26 cellular contexts compared by ENCODE assay signal in genomic region chr5:134059758-134060495, GRCh38. TPM values are rescaled to one million over a fixed set of nuclear protein-coding genes. Genes with fewer than 3 reads are reported as not detected.
A peak's percentile ranks its signal among the peaks of the same experiment; 100 is the strongest.
DNase-seq lines count a peak whose midpoint lies in the region; ATAC-seq and TF ChIP-seq lines count a peak whose summit lies in the region.
"Had no signal": no experiment of that assay in that cellular context is flagged by ENCODE, and none has a peak within 500 bp of the region (broad histone marks: within the 10 kb centered on the region; RNA-seq: fewer than 3 reads in every experiment).

No MANE protein-coding gene starts in this region.

- DNase-seq in CD8-positive, alpha-beta T cell = no peak
- peak; percentile 75 for DNase-seq in MG63
- DNase-seq in caudate nucleus (lab: John Stamatoyannopoulos, UW) = peak in 1 of 61 donors; percentile 12
- DNase-seq in sciatic nerve (ENCODE audit: low spot score) = peak; percentile 50
- no peak for DNase-seq in activated CD4-positive, alpha-beta T cell treated with anti-CD3 and anti-CD28 coated beads, Interleukin-2, amount 10 ng/mL, durations not matched to agents 7 days and 5 days
- no peak for DNase-seq in upper lobe of right lung
- DNase-seq in AG20443 (ENCODE audit: low spot score) = no peak
- DNase-seq: activated CD4-positive, alpha-beta T cell treated with anti-CD3 and anti-CD28 coated beads for 1 hour; CD8-positive, alpha-beta memory T cell; DMS79; erythroblast; kidney glomerular epithelial cell; mesenchymal stem cell; NCI-H1436; NCI-H2171; NCI-H526 treated with DMSO at 0.1 percent for 48 hours; stimulated activated CD4-positive, alpha-beta T cell treated with anti-CD3 and anti-CD28 coated beads, Interleukin-1b, Interleukin-23, amount 100 ng/mL, for 48 hours; stimulated activated naive B cell treated with anti-CD40 and anti-IgM and Interleukin-4, amounts not matched to agents 10 μg/mL and 1 μg/mL and 100 μg/mL, for 72 hours had no signal

- POLR2A ChIA-PET in CD8-positive, alpha-beta T cell (lab: Charles Lee) = interaction anchor here (0.7 to 1.3 kb wide), 3 partner anchors 8 to 65 kb away, joined by 3 to 4 read pairs (median 4); no protein-coding TSS in a partner anchor
- POLR2A ChIA-PET in activated CD4-positive, alpha-beta T cell treated with anti-CD3 and anti-CD28 coated beads, Interleukin-2, amount 10 ng/mL, durations not matched to agents 7 days and 5 days (lab: Charles Lee) = no interaction called here

- no peaks in the 10 kb centered on the region for H3K36me3 ChIP-seq in CD8-positive, alpha-beta T cell (ENCODE audit: insufficient read depth, low read length)
- no peaks in the 10 kb centered on the region for H3K36me3 ChIP-seq in MG63
- H3K36me3 ChIP-seq in upper lobe of right lung = no peaks in the 10 kb centered on the region
- H3K36me3 ChIP-seq: cardiac muscle cell, gastroesophageal sphincter, sigmoid colon, thyroid gland had no signal

- H3K4me1 Mint-ChIP-seq in CD8-positive, alpha-beta T cell (ENCODE audit: low read depth) = peaks cover 10% of the 10 kb centered on the region
- peaks cover 5% of the 10 kb centered on the region for H3K4me1 Mint-ChIP-seq in activated CD4-positive, alpha-beta T cell treated with anti-CD3 and anti-CD28 coated beads, Interleukin-2, amount 10 ng/mL, durations not matched to agents 7 days and 5 days
- H3K4me1 Mint-ChIP-seq: nephron; stimulated activated naive B cell treated with anti-CD40 and anti-IgM and Interleukin-4, amounts not matched to agents 10 μg/mL and 1 μg/mL and 100 μg/mL, for 72 hours had no signal

- peaks cover 3% of the 10 kb centered on the region for H3K4me1 ChIP-seq in CD8-positive, alpha-beta T cell (ENCODE audit: insufficient read depth, low read length)
- no peaks in the 10 kb centered on the region for H3K4me1 ChIP-seq in upper lobe of right lung
- H3K4me1 ChIP-seq: gastroesophageal sphincter, parathyroid adenoma, thyroid gland had no signal

- CTCF ChIA-PET in CD8-positive, alpha-beta T cell (lab: Charles Lee) = interaction anchor here (1.0 to 4.6 kb wide), 4 partner anchors 20 to 86 kb away, joined by 3 to 30 read pairs (median 4); no protein-coding TSS in a partner anchor
- CTCF ChIA-PET in activated CD4-positive, alpha-beta T cell treated with anti-CD3 and anti-CD28 coated beads, Interleukin-2, amount 10 ng/mL, durations not matched to agents 7 days and 5 days (lab: Charles Lee) = interaction anchor here (0.6 to 1.8 kb wide), 10 partner anchors 9 to 94 kb away, joined by 3 to 7 read pairs (median 3); no protein-coding TSS in a partner anchor

- H3K4me3 Mint-ChIP-seq in CD8-positive, alpha-beta T cell = no peak overlapping the region
- H3K4me3 Mint-ChIP-seq in activated CD4-positive, alpha-beta T cell treated with anti-CD3 and anti-CD28 coated beads, Interleukin-2, amount 10 ng/mL, durations not matched to agents 7 days and 5 days = no peak overlapping the region
- H3K4me3 Mint-ChIP-seq: activated T-helper 1 cell treated with anti-CD3 and anti-CD28 coated beads, Interleukin-12 subunit alpha, Interleukin-12 subunit beta, Interleukin-2, Interleukin-4 antibody, amounts not matched to agents 30 ng/mL and 10 ng/mL and 1 ng/mL, durations not matched to agents 14 hours and 24 hours and 36 hours; CD8-positive, alpha-beta memory T cell; nephron; stimulated activated naive B cell treated with anti-CD40 and anti-IgM and Interleukin-4, amounts not matched to agents 10 μg/mL and 1 μg/mL and 100 μg/mL, for 72 hours had no signal

- no peak for TF ChIP-seq CTCF in CD8-positive, alpha-beta T cell (IDR thresholded peaks at IDR 0.05)
- TF ChIP-seq CTCF in upper lobe of right lung (IDR thresholded peaks at IDR 0.05) = no peak

- no peaks in the 10 kb centered on the region for H3K36me3 Mint-ChIP-seq in CD8-positive, alpha-beta T cell
- H3K36me3 Mint-ChIP-seq in activated CD4-positive, alpha-beta T cell treated with anti-CD3 and anti-CD28 coated beads, Interleukin-2, amount 10 ng/mL, durations not matched to agents 7 days and 5 days (ENCODE audit: low read depth) = no peaks in the 10 kb centered on the region
- H3K36me3 Mint-ChIP-seq: CD8-positive, alpha-beta memory T cell; stimulated activated naive B cell treated with anti-CD40 and anti-IgM and Interleukin-4, amounts not matched to agents 10 μg/mL and 1 μg/mL and 100 μg/mL, for 72 hours had no signal

- intact Hi-C loops in CD8-positive, alpha-beta T cell (cut with DNase I, micrococcal nuclease) = no loop called here
- intact Hi-C loops in sciatic nerve (cut with DNase I) (no loop called here), upper lobe of right lung (cut with DNase I) (no loop called here)

- no peaks in the 10 kb centered on the region for H3K9me3 Mint-ChIP-seq in CD8-positive, alpha-beta T cell
- no peaks in the 10 kb centered on the region for H3K9me3 Mint-ChIP-seq in activated CD4-positive, alpha-beta T cell treated with anti-CD3 and anti-CD28 coated beads, Interleukin-2, amount 10 ng/mL, durations not matched to agents 7 days and 5 days
- H3K9me3 Mint-ChIP-seq: activated T-helper 1 cell treated with anti-CD3 and anti-CD28 coated beads, Interleukin-12 subunit alpha, Interleukin-12 subunit beta, Interleukin-2, Interleukin-4 antibody, amounts not matched to agents 30 ng/mL and 10 ng/mL and 1 ng/mL, durations not matched to agents 14 hours and 24 hours and 36 hours; CD8-positive, alpha-beta memory T cell; nephron; stimulated activated naive B cell treated with anti-CD40 and anti-IgM and Interleukin-4, amounts not matched to agents 10 μg/mL and 1 μg/mL and 100 μg/mL, for 72 hours had no signal

- no peak overlapping the region for H3K27ac ChIP-seq in CD8-positive, alpha-beta T cell (ENCODE audit: low read depth, low read length)
- H3K27ac ChIP-seq in caudate nucleus (ENCODE audit: low read depth, low read length) (peak overlapping the region; percentile 36), upper lobe of right lung (no peak overlapping the region)
- H3K27ac ChIP-seq: cardiac muscle cell, parathyroid adenoma, thyroid gland had no signal

- no peak for ATAC-seq in CD8-positive, alpha-beta T cell
- ATAC-seq in sciatic nerve = no peak
- no peak for ATAC-seq in GM21717 (IDR thresholded peaks at IDR 0.05; ENCODE audit: unreplicated experiment)
- ATAC-seq in upper lobe of right lung = no peak
- ATAC-seq: gastroesophageal sphincter; stimulated activated naive B cell treated with anti-CD40 and anti-IgM and Interleukin-4, amounts not matched to agents 10 μg/mL and 1 μg/mL and 100 μg/mL, for 72 hours had no signal

- H3K4me3 ChIP-seq in CD8-positive, alpha-beta T cell (ENCODE audit: low read depth, low read length) = no peak overlapping the region
- H3K4me3 ChIP-seq in MG63 = no peak overlapping the region
- no peak overlapping the region for H3K4me3 ChIP-seq in upper lobe of right lung
- H3K4me3 ChIP-seq: cardiac muscle cell, gastroesophageal sphincter, sigmoid colon, thyroid gland had no signal

- H3K27me3 ChIP-seq in CD8-positive, alpha-beta T cell (ENCODE audit: insufficient read depth, low read length) = no peaks in the 10 kb centered on the region
- H3K27me3 ChIP-seq in MG63 (no peaks in the 10 kb centered on the region; the same call in 1 of the 2 replicates), upper lobe of right lung (no peaks in the 10 kb centered on the region)
- H3K27me3 ChIP-seq: cardiac muscle cell, gastroesophageal sphincter, sigmoid colon, thyroid gland had no signal

- H3K9me3 ChIP-seq in CD8-positive, alpha-beta T cell (ENCODE audit: low read length) = no peaks in the 10 kb centered on the region
- H3K9me3 ChIP-seq in MG63 (no peaks in the 10 kb centered on the region), upper lobe of right lung (no peaks in the 10 kb centered on the region)
- H3K9me3 ChIP-seq: gastroesophageal sphincter, sigmoid colon, thyroid gland had no signal

- H3K27me3 Mint-ChIP-seq in CD8-positive, alpha-beta T cell (ENCODE audit: low read depth) = no peaks in the 10 kb centered on the region
- H3K27me3 Mint-ChIP-seq in activated CD4-positive, alpha-beta T cell treated with anti-CD3 and anti-CD28 coated beads, Interleukin-2, amount 10 ng/mL, durations not matched to agents 7 days and 5 days = peaks cover 2% of the 10 kb centered on the region
- H3K27me3 Mint-ChIP-seq: CD8-positive, alpha-beta memory T cell; stimulated activated naive B cell treated with anti-CD40 and anti-IgM and Interleukin-4, amounts not matched to agents 10 μg/mL and 1 μg/mL and 100 μg/mL, for 72 hours had no signal

- H3K27ac Mint-ChIP-seq in CD8-positive, alpha-beta T cell = peak overlapping the region; percentile 10
- no peak overlapping the region for H3K27ac Mint-ChIP-seq in activated CD4-positive, alpha-beta T cell treated with anti-CD3 and anti-CD28 coated beads, Interleukin-2, amount 10 ng/mL, durations not matched to agents 7 days and 5 days
- H3K27ac Mint-ChIP-seq: activated T-helper 1 cell treated with anti-CD3 and anti-CD28 coated beads, Interleukin-12 subunit alpha, Interleukin-12 subunit beta, Interleukin-2, Interleukin-4 antibody, amounts not matched to agents 30 ng/mL and 10 ng/mL and 1 ng/mL, durations not matched to agents 14 hours and 24 hours and 36 hours; CD8-positive, alpha-beta memory T cell; nephron; stimulated activated naive B cell treated with anti-CD40 and anti-IgM and Interleukin-4, amounts not matched to agents 10 μg/mL and 1 μg/mL and 100 μg/mL, for 72 hours had no signal

RNA-seq across cellular contexts. Expression of gene TCF7, which starts 54.6 kb away (rescaled TPM):
- 100 to 1,000 TPM; 517 to 538 TPM for total RNA-seq in CD8-positive, alpha-beta T cell
- total RNA-seq in MG63 (2014; rRNA removed; shearing (Covaris generic); ENCODE audit: low replicate concordance) = 8.9 and 12.0 TPM in 2 replicates
- total RNA-seq in sciatic nerve = 8.5 TPM
- 100 to 1,000 TPM; 271 to 283 TPM for total RNA-seq in activated CD4-positive, alpha-beta T cell treated with anti-CD3 and anti-CD28 coated beads, Interleukin-2, amount 10 ng/mL, durations not matched to agents 7 days and 5 days
- total RNA-seq in upper lobe of right lung = 7.0 TPM

RNA-seq across cellular contexts. Expression of gene VDAC1, which starts 55.2 kb away (rescaled TPM):
- total RNA-seq in CD8-positive, alpha-beta T cell = 10 to 100 TPM; 68.1 to 71.1 TPM
- 680 and 772 TPM in 2 replicates for total RNA-seq in MG63 (2014; rRNA removed; shearing (Covaris generic); ENCODE audit: low replicate concordance)
- total RNA-seq in sciatic nerve (69.5 TPM), upper lobe of right lung (112 TPM)
- total RNA-seq in activated CD4-positive, alpha-beta T cell treated with anti-CD3 and anti-CD28 coated beads, Interleukin-2, amount 10 ng/mL, durations not matched to agents 7 days and 5 days = 100 to 1,000 TPM; 184 to 208 TPM

Comparison
In these comparisons a context has a peak if more than half of its experiments do, and no peak if none do; other contexts are left out.
1. DNase-seq: peak in MG63 (single experiment) and sciatic nerve (single experiment); none in CD8-positive, alpha-beta T cell (0 of 7), activated CD4-positive, alpha-beta T cell treated with anti-CD3 and anti-CD28 coated beads, Interleukin-2, amount 10 ng/mL, durations not matched to agents 7 days and 5 days (single experiment), upper lobe of right lung (single experiment) and AG20443 (single experiment).
2. RNA of gene TCF7, which starts 54.6 kb away (total RNA-seq): 517 to 538 TPM in CD8-positive, alpha-beta T cell and 271 to 283 TPM in activated CD4-positive, alpha-beta T cell treated with anti-CD3 and anti-CD28 coated beads, Interleukin-2, amount 10 ng/mL, durations not matched to agents 7 days and 5 days; 8.9 to 12.0 TPM in MG63, 8.5 TPM in sciatic nerve (single experiment) and 7.0 TPM in upper lobe of right lung (single experiment); every median in the first group is over 10 times any median in the second.